ENCODE assay signal across 28 cellular contexts in the genomic region with DNA sequence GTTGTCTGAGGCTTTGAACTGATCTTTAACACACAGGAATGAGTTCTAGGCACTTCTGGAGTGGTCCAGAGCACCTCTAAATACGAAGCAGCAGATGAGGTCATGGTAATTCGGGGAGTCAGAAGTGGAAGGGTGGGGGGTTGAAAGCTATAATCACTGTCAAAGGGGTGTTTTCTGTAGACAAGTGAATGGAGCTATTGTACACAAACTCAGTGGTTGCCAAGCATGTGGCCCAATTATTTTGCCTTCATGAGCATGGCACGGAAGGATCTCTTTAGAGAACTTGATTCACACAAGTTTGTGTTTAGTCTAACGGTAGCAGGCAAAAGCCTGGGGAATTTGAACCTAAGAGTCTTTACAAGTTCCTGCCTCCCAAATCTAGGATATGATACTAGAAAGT. TPM values are rescaled to one million over a fixed set of nuclear protein-coding genes. Genes with fewer than 3 reads are reported as not detected.
A peak's percentile ranks its signal among the peaks of the same experiment; 100 is the strongest.
DNase-seq lines count a peak whose midpoint lies in the region; ATAC-seq and TF ChIP-seq lines count a peak whose summit lies in the region.
"Had no signal": no experiment of that assay in that cellular context is flagged by ENCODE, and none has a peak within 500 bp of the region (broad histone marks: within the 10 kb centered on the region; RNA-seq: fewer than 3 reads in every experiment).

No MANE protein-coding gene starts in this region.

- no peaks in the 10 kb centered on the region for H3K9me3 ChIP-seq in right lobe of liver
- H3K9me3 ChIP-seq: Caco-2, gastroesophageal sphincter, left ventricle myocardium inferior, neutrophil, Peyer's patch had no signal

- H3K27ac ChIP-seq in angular gyrus (ENCODE audit: low read depth, low read length) (peak overlapping the region; percentile 99), right lobe of liver (no peak overlapping the region)
- H3K27ac ChIP-seq: left ventricle myocardium inferior, neutrophil, Peyer's patch, skin epidermis had no signal

- H3K4me1 ChIP-seq in right lobe of liver = no peaks in the 10 kb centered on the region

- intact Hi-C loops in head of caudate nucleus (cut with DNase I) (no loop called here), right lobe of liver (cut with DNase I) (no loop called here)

- H3K27me3 ChIP-seq in right lobe of liver = peaks cover 0 to 10% of the 10 kb centered on the region in 2 donors

- ATAC-seq in HG02623 (IDR thresholded peaks at IDR 0.05; ENCODE audit: unreplicated experiment) (no peak), right lobe of liver (no peak)
- ATAC-seq: activated T-cell treated with anti-CD3 and anti-CD28 coated beads, Interleukin-2, amount 50 U/mL, for 72 hours; gastroesophageal sphincter; GM12878; HepG2 had no signal

- H3K4me3 ChIP-seq in right lobe of liver = no peak overlapping the region
- H3K4me3 ChIP-seq: gastroesophageal sphincter, GM12878, left ventricle myocardium inferior, Peyer's patch, skin epidermis had no signal

- 67% methylated on average over 4 of the region's 4 CpGs for WGBS in right lobe of liver (ENCODE audit: insufficient coverage, low coverage, low lambda C conversion rate, missing lambda C conversion rate)

- H3K36me3 ChIP-seq in right lobe of liver = no peaks in the 10 kb centered on the region
- H3K36me3 ChIP-seq: gastroesophageal sphincter, left ventricle myocardium inferior, neutrophil, Peyer's patch had no signal

- DNase-seq in Daoy (ENCODE audit: low read depth) = peak; percentile 6
- peak in 40 of 42 donors; percentile 19 to 91 (median 74) for DNase-seq in head of caudate nucleus
- peak; percentile 93 for DNase-seq in putamen (ENCODE audit: low spot score)
- DNase-seq in stimulated activated CD4-positive, alpha-beta T cell treated with anti-CD3 and anti-CD28 coated beads, Interleukin-4, amount 100 ng/mL, for 4 hours = no peak
- DNase-seq in stimulated activated CD8-positive, alpha-beta memory T cell treated with anti-CD3 and anti-CD28 coated beads, Interleukin-4, amount 100 ng/mL, for 48 hours = no peak
- no peak for DNase-seq in right lobe of liver
- DNase-seq: ACHN; activated CD4-positive, alpha-beta T cell treated with anti-CD3 and anti-CD28 coated beads, Interleukin-2, amount 50 U/mL, for 4 hours; activated naive CD4-positive, alpha-beta T cell treated with Interleukin-2 at 50 U/mL for 16 hours; activated T-cell treated with anti-CD3 and anti-CD28 coated beads, Interleukin-2, amount 50 U/mL, for 72 hours; amniotic stem cell; Caco-2; central memory CD4-positive, alpha-beta T cell; dermis blood vessel endothelial cell; GOT3; Karpas-422; left ventricle myocardium inferior; naive B cell; NCI-H1694; NCI-H526; Peyer's patch had no signal

- no peak for TF ChIP-seq CTCF in right lobe of liver (IDR thresholded peaks at IDR 0.05)

- no peak for TF ChIP-seq POLR2A in right lobe of liver (IDR thresholded peaks at IDR 0.05)

RNA-seq across cellular contexts. Expression of a gene that starts 6.3 kb away (rescaled TPM):
- 6.9 and 8.7 TPM in 2 replicates for total RNA-seq in Daoy (2014; rRNA removed; shearing (Covaris generic))
- total RNA-seq in right lobe of liver = not detected

Comparison
In these comparisons a context has a peak if more than half of its experiments do, and no peak if none do; other contexts are left out.
1. DNase-seq: peak in Daoy (single experiment), head of caudate nucleus (40 of 42) and putamen (single experiment); none in stimulated activated CD4-positive, alpha-beta T cell treated with anti-CD3 and anti-CD28 coated beads, Interleukin-4, amount 100 ng/mL, for 4 hours (0 of 2), stimulated activated CD8-positive, alpha-beta memory T cell treated with anti-CD3 and anti-CD28 coated beads, Interleukin-4, amount 100 ng/mL, for 48 hours (single experiment) and right lobe of liver (0 of 3).